Comparison of ENCODE assay signal across 8 cellular contexts in genomic region chr17:81711814-81712467, GRCh38. TPM values are rescaled to one million over a fixed set of nuclear protein-coding genes. Genes with fewer than 3 reads are reported as not detected.
DNase-seq lines count a peak whose midpoint lies in the region; ATAC-seq and TF ChIP-seq lines count a peak whose summit lies in the region.

SLC25A10 (plus strand) TSS chr17:81712284; CDS start chr17:81712427, 143 bp downstream.

- peaks cover 19% of the 10 kb centered on the region for H3K4me1 ChIP-seq in OCI-LY3 (ENCODE audit: low read length)

- peaks cover 5% of the 10 kb centered on the region; the same call in 1 of the 2 replicates for H4K20me1 ChIP-seq in OCI-LY3 (ENCODE audit: insufficient read depth, low read length)

- H3K4me3 Mint-ChIP-seq in CD14-positive monocyte = peak within 1 kb of the TSS; percentile 80 to 90

- H3K27me3 Mint-ChIP-seq in CD14-positive monocyte (ENCODE audit: low read depth in 3 of 3) = peaks cover 0 to 21% (median 13%) of the 10 kb centered on the region in 3 donors

- no peaks in the 10 kb centered on the region for H3K9me3 ChIP-seq in OCI-LY3 (ENCODE audit: insufficient read depth, low read length)

- intact Hi-C loops in CD14-positive monocyte (cut with micrococcal nuclease) = loop anchor here in 1 of 2 donors (5.0 kb wide), 2 partner anchors 45 to 325 kb away; partner anchors contain the start of genes CCDC137, DCXR and OXLD1

- peak within 1 kb of the TSS; percentile 97 for H3K4me2 ChIP-seq in OCI-LY3 (ENCODE audit: low read length)

- peak within 1 kb of the TSS; percentile 62 for H3K9ac ChIP-seq in OCI-LY3 (ENCODE audit: low read length)

- H2AFZ ChIP-seq in OCI-LY3 (ENCODE audit: low read depth, low read length) = no peak within 1 kb of the TSS; the same call in 1 of the 2 replicates

- H3K36me3 ChIP-seq in OCI-LY3 (replicated peaks; ENCODE audit: low read depth, low read length) = peaks cover 16% of the 10 kb centered on the region

- H3K79me2 ChIP-seq in OCI-LY3 (ENCODE audit: low read length) = peaks cover 26% of the 10 kb centered on the region

- H3K4me1 Mint-ChIP-seq in CD14-positive monocyte = peaks cover 29% of the 10 kb centered on the region

- H3K36me3 Mint-ChIP-seq in CD14-positive monocyte = peaks cover 4 to 14% of the 10 kb centered on the region in 2 donors

- H3K27ac Mint-ChIP-seq in CD14-positive monocyte = peak within 1 kb of the TSS in 5 of 7 donors; percentile 38 to 81 (median 76)

- H3K4me3 ChIP-seq in OCI-LY3 (ENCODE audit: low read length) = peak within 1 kb of the TSS; percentile 84

- H3K27me3 ChIP-seq in OCI-LY3 (ENCODE audit: low read depth, low read length) = no peaks in the 10 kb centered on the region

- ATAC-seq in GM19452 (IDR thresholded peaks at IDR 0.05; ENCODE audit: unreplicated experiment) = peak; percentile 72

- no peaks in the 10 kb centered on the region for H3K9me3 Mint-ChIP-seq in CD14-positive monocyte

- H3K27ac ChIP-seq in OCI-LY3 (ENCODE audit: low read length) (no peak within 1 kb of the TSS), epithelial cell of prostate (peak within 1 kb of the TSS; percentile 64)

- no peak for TF ChIP-seq CTCF in CD14-positive monocyte (IDR thresholded peaks at IDR 0.05)
- TF ChIP-seq CTCF in OCI-LY3 (IDR thresholded peaks at IDR 0.05; ENCODE audit: low read depth, low read length) = no peak

- DNase-seq in CD14-positive monocyte (ENCODE audit: low spot score) (peak; percentile 68), HUDEP-2 (lab: John Stamatoyannopoulos, UW; ENCODE audit: unreplicated experiment in 76 of 76) (peak in 71 of 76 experiments; percentile 15 to 89 (median 70)), activated T-cell treated with anti-CD3 and anti-CD28 coated beads for 1 hour (ENCODE audit: low read depth) (peak; percentile 72), epithelial cell of prostate (ENCODE audit: low read depth, low spot score) (no peak), mucosa of gallbladder (ENCODE audit: low spot score) (peak; percentile 77)
- peak; percentile 76 to 77 for DNase-seq in stimulated activated CD8-positive, alpha-beta memory T cell treated with anti-CD3 and anti-CD28 coated beads, Interleukin-2, amount 100 ng/mL, for 48 hours (ENCODE audit: low read depth in 2 of 2)

RNA-seq across cellular contexts. Expression of gene SLC25A10, which starts in this region (rescaled TPM):
- polyA plus RNA-seq in CD14-positive monocyte = 1 to 10 TPM; 1.9 to 2.3 TPM
- 34.1 TPM for total RNA-seq in mucosa of gallbladder
